13 cellular contexts compared by ENCODE assay signal in genomic region chr4:48489683-48490011, GRCh38. TPM values are rescaled to one million over a fixed set of nuclear protein-coding genes. Genes with fewer than 3 reads are reported as not detected.
DNase-seq lines count a peak whose midpoint lies in the region; ATAC-seq lines count a peak whose summit lies in the region.
"Had no signal": no experiment of that assay in that cellular context is flagged by ENCODE, and none has a peak within 500 bp of the region (broad histone marks: within the 10 kb centered on the region; RNA-seq: fewer than 3 reads in every experiment).

No MANE protein-coding gene starts in this region.

- peaks cover 61% of the 10 kb centered on the region for H3K27me3 Mint-ChIP-seq in activated T-helper 1 cell treated with anti-CD3 and anti-CD28 coated beads, Interleukin-12 subunit alpha, Interleukin-12 subunit beta, Interleukin-2, Interleukin-4 antibody, amounts not matched to agents 30 ng/mL and 10 ng/mL and 1 ng/mL, durations not matched to agents 14 hours and 24 hours and 36 hours (ENCODE audit: insufficient read depth)
- peaks cover 16 to 29% (median 29%) of the 10 kb centered on the region in 3 donors for H3K27me3 Mint-ChIP-seq in immature natural killer cell (ENCODE audit: low read depth in 3 of 3)
- peaks cover 30 to 33% of the 10 kb centered on the region in 2 donors for H3K27me3 Mint-ChIP-seq in stimulated activated naive B cell treated with anti-CD40 and anti-IgM and Interleukin-4, amounts not matched to agents 10 μg/mL and 1 μg/mL and 100 μg/mL, for 72 hours

- H3K9me3 Mint-ChIP-seq in activated T-helper 1 cell treated with anti-CD3 and anti-CD28 coated beads, Interleukin-12 subunit alpha, Interleukin-12 subunit beta, Interleukin-2, Interleukin-4 antibody, amounts not matched to agents 30 ng/mL and 10 ng/mL and 1 ng/mL, durations not matched to agents 14 hours and 24 hours and 36 hours = no peaks in the 10 kb centered on the region
- peaks cover 0 to 5% (median 0%) of the 10 kb centered on the region in 6 donors for H3K9me3 Mint-ChIP-seq in immature natural killer cell
- H3K9me3 Mint-ChIP-seq in stimulated activated naive B cell treated with anti-CD40 and anti-IgM and Interleukin-4, amounts not matched to agents 10 μg/mL and 1 μg/mL and 100 μg/mL, for 72 hours = no peaks in the 10 kb centered on the region

- peak; percentile 19 for DNase-seq in NCI-H345 (lab: John Stamatoyannopoulos, UW)
- DNase-seq in NCI-H345 treated with DMSO at 0.1 percent for 48 hours (lab: John Stamatoyannopoulos, UW; ENCODE audit: unreplicated experiment) = no peak
- DNase-seq in activated T-helper 1 cell treated with anti-CD3 and anti-CD28 coated beads, Interleukin-12 subunit alpha, Interleukin-12 subunit beta, Interleukin-2, Interleukin-4 antibody, amounts not matched to agents 30 ng/mL and 10 ng/mL and 1 ng/mL, durations not matched to agents 14 hours and 24 hours and 36 hours (ENCODE audit: low spot score) = no peak
- no peak for DNase-seq in immature natural killer cell
- no peak for DNase-seq in stimulated activated naive B cell treated with anti-CD40 and anti-IgM and Interleukin-4, amounts not matched to agents 10 μg/mL and 1 μg/mL and 100 μg/mL, for 72 hours
- no peak for DNase-seq in middle frontal gyrus (ENCODE audit: extremely low spot score, low spot score)
- no peak for DNase-seq in SHP77 treated with DMSO at 0.1 percent for 48 hours (lab: John Stamatoyannopoulos, UW)
- no peak for DNase-seq in KG1 (lab: John Stamatoyannopoulos, UW)
- DNase-seq: central memory CD4-positive, alpha-beta T cell; NCI-H446 treated with DMSO at 0.1 percent for 48 hours had no signal

- no peak overlapping the region for H3K27ac Mint-ChIP-seq in activated T-helper 1 cell treated with anti-CD3 and anti-CD28 coated beads, Interleukin-12 subunit alpha, Interleukin-12 subunit beta, Interleukin-2, Interleukin-4 antibody, amounts not matched to agents 30 ng/mL and 10 ng/mL and 1 ng/mL, durations not matched to agents 14 hours and 24 hours and 36 hours
- H3K27ac Mint-ChIP-seq in immature natural killer cell = no peak overlapping the region
- peak overlapping the region; percentile 68 for H3K27ac Mint-ChIP-seq in stimulated activated naive B cell treated with anti-CD40 and anti-IgM and Interleukin-4, amounts not matched to agents 10 μg/mL and 1 μg/mL and 100 μg/mL, for 72 hours

- intact Hi-C loops in activated T-helper 1 cell treated with anti-CD3 and anti-CD28 coated beads, Interleukin-12 subunit alpha, Interleukin-12 subunit beta, Interleukin-2, Interleukin-4 antibody, amounts not matched to agents 30 ng/mL and 10 ng/mL and 1 ng/mL, durations not matched to agents 14 hours and 24 hours and 36 hours (cut with micrococcal nuclease) = no loop called here

- peaks cover 3% of the 10 kb centered on the region for H3K36me3 Mint-ChIP-seq in activated T-helper 1 cell treated with anti-CD3 and anti-CD28 coated beads, Interleukin-12 subunit alpha, Interleukin-12 subunit beta, Interleukin-2, Interleukin-4 antibody, amounts not matched to agents 30 ng/mL and 10 ng/mL and 1 ng/mL, durations not matched to agents 14 hours and 24 hours and 36 hours (ENCODE audit: low read depth)
- no peaks in the 10 kb centered on the region for H3K36me3 Mint-ChIP-seq in immature natural killer cell
- H3K36me3 Mint-ChIP-seq in stimulated activated naive B cell treated with anti-CD40 and anti-IgM and Interleukin-4, amounts not matched to agents 10 μg/mL and 1 μg/mL and 100 μg/mL, for 72 hours = peaks cover 0 to 3% of the 10 kb centered on the region in 2 donors

- H3K4me3 Mint-ChIP-seq in activated T-helper 1 cell treated with anti-CD3 and anti-CD28 coated beads, Interleukin-12 subunit alpha, Interleukin-12 subunit beta, Interleukin-2, Interleukin-4 antibody, amounts not matched to agents 30 ng/mL and 10 ng/mL and 1 ng/mL, durations not matched to agents 14 hours and 24 hours and 36 hours = peak overlapping the region; percentile 33
- H3K4me3 Mint-ChIP-seq in immature natural killer cell = peak overlapping the region in 3 of 5 donors; percentile 44 to 61 (median 53)
- peak overlapping the region; percentile 76 to 80 for H3K4me3 Mint-ChIP-seq in stimulated activated naive B cell treated with anti-CD40 and anti-IgM and Interleukin-4, amounts not matched to agents 10 μg/mL and 1 μg/mL and 100 μg/mL, for 72 hours

- peaks cover 4% of the 10 kb centered on the region for H3K4me1 Mint-ChIP-seq in activated T-helper 1 cell treated with anti-CD3 and anti-CD28 coated beads, Interleukin-12 subunit alpha, Interleukin-12 subunit beta, Interleukin-2, Interleukin-4 antibody, amounts not matched to agents 30 ng/mL and 10 ng/mL and 1 ng/mL, durations not matched to agents 14 hours and 24 hours and 36 hours (ENCODE audit: low read depth)
- H3K4me1 Mint-ChIP-seq in immature natural killer cell = peaks cover 3 to 5% of the 10 kb centered on the region in 2 donors
- peaks cover 5 to 8% of the 10 kb centered on the region in 2 donors for H3K4me1 Mint-ChIP-seq in stimulated activated naive B cell treated with anti-CD40 and anti-IgM and Interleukin-4, amounts not matched to agents 10 μg/mL and 1 μg/mL and 100 μg/mL, for 72 hours

- ATAC-seq in stimulated activated naive B cell treated with anti-CD40 and anti-IgM and Interleukin-4, amounts not matched to agents 10 μg/mL and 1 μg/mL and 100 μg/mL, for 72 hours (replicated peaks) = no peak
- ATAC-seq: A549, SK-N-SH treated with all-trans-retinoic acid at 6 μM for 48 hours had no signal

RNA-seq across cellular contexts. Expression of gene ZAR1, which starts 0.4 kb away (rescaled TPM):
- total RNA-seq in activated T-helper 1 cell treated with anti-CD3 and anti-CD28 coated beads, Interleukin-12 subunit alpha, Interleukin-12 subunit beta, Interleukin-2, Interleukin-4 antibody, amounts not matched to agents 30 ng/mL and 10 ng/mL and 1 ng/mL, durations not matched to agents 14 hours and 24 hours and 36 hours = not detected in 2 replicates
- polyA plus RNA-seq in immature natural killer cell = not detected
- total RNA-seq: gastroesophageal sphincter had no signal

RNA-seq across cellular contexts. Expression of gene SLC10A4, which starts 6.5 kb away (rescaled TPM):
- total RNA-seq in activated T-helper 1 cell treated with anti-CD3 and anti-CD28 coated beads, Interleukin-12 subunit alpha, Interleukin-12 subunit beta, Interleukin-2, Interleukin-4 antibody, amounts not matched to agents 30 ng/mL and 10 ng/mL and 1 ng/mL, durations not matched to agents 14 hours and 24 hours and 36 hours = 0.10 TPM in 1 of 2 replicates, not detected in the other
- not detected for polyA plus RNA-seq in immature natural killer cell
